Comparison of ENCODE assay signal across 8 cellular contexts in the genomic region with DNA sequence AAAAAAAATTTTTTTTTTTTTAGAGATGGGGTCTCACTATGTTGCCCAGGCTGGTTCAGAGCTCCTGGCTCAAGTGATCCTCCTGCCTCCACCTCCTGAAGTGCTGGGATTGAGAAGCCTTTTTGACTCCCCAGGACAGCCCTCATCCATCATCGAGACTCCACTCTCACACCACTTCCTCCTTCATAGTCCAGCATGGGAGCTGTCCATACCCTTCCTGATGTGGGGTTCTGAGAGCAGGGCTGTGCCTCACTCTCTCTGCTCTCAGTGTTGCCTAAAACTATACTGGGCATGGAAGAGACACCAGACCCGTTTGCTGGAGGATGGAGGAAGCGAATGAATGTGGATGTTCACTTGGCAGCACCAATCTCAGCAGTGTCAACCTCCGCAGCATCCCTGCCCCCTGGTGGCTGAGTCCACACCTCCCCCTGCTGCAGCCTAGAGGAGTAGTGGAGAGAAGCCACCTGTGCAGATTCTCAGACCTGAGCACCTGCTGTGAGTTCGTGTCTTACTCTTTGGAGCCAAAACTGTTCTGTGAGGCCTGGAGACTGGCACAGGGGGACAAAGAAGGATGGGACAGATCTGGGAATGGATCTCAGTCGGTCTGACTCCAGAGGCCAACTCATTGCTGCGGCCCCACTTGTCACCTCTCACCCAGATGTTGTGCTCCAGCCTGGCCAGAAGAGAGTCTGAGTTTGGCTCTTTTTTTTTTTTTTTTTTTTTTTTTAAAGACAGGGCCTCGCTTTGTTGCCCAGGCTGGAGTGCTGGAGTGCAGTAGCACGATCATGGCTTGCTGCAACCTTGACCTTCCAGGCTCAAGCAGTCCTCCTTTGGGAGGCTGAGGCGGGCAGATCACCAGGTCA. TPM values are rescaled to one million over a fixed set of nuclear protein-coding genes. Genes with fewer than 3 reads are reported as not detected.
DNase-seq lines count a peak whose midpoint lies in the region; ATAC-seq and TF ChIP-seq lines count a peak whose summit lies in the region.

No MANE protein-coding gene starts in this region.

- H3K27me3 ChIP-seq in Loucy (ENCODE audit: insufficient read depth, low read length, poor library complexity, severe bottlenecking), result no peaks in the 10 kb centered on the region
- no peaks in the 10 kb centered on the region for H3K27me3 ChIP-seq in right cardiac atrium (ENCODE audit: control insufficient read depth, insufficient read depth)

- POLR2A ChIA-PET in activated naive CD8-positive, alpha-beta T cell treated with anti-CD3 and anti-CD28 coated beads, Interleukin-2, amount 10 ng/mL, durations not matched to agents 7 days and 5 days (lab: Charles Lee), result no interaction called here

- peaks cover 32% of the 10 kb centered on the region for H3K4me1 ChIP-seq in Loucy (ENCODE audit: insufficient read depth, low read length, poor library complexity, severe bottlenecking)
- peaks cover 9% of the 10 kb centered on the region for H3K4me1 ChIP-seq in right cardiac atrium (ENCODE audit: control insufficient read depth, insufficient read depth, low read length)

- 45% methylated on average over 9 of the region's 10 CpGs for WGBS in right cardiac atrium

- in situ Hi-C loops in SK-MEL-5 (cut with HindIII; ENCODE audit: low pct_unique_long_range_greater_than_20kb, low sequenced_read_pairs), result no loop called here

- DNase-seq in NCI-H2081 (lab: John Stamatoyannopoulos, UW) (peak; percentile 67 to 69), NCI-H2081 treated with DMSO at 0.1 percent for 48 hours (lab: John Stamatoyannopoulos, UW) (no peak), SK-MEL-5 (ENCODE audit: low read depth, low spot score) (peak; percentile 79), right cardiac atrium (peak; percentile 84 to 92 (median 88))
- DNase-seq in activated naive CD8-positive, alpha-beta T cell treated with anti-CD3 and anti-CD28 coated beads, Interleukin-2, amount 10 ng/mL, durations not matched to agents 7 days and 5 days, result peak; percentile 80
- DNase-seq in stimulated activated CD4-positive, alpha-beta T cell treated with anti-CD3 and anti-CD28 coated beads, Interleukin-12 subunit alpha, Interleukin-12 subunit beta, amount 100 ng/mL, for 48 hours (ENCODE audit: low read depth in 2 of 3, low spot score in 1 of 3), result peak; percentile 34 to 81 (median 48)

- H3K36me3 Mint-ChIP-seq in activated naive CD8-positive, alpha-beta T cell treated with anti-CD3 and anti-CD28 coated beads, Interleukin-2, amount 10 ng/mL, durations not matched to agents 7 days and 5 days, result no peaks in the 10 kb centered on the region

- no peaks in the 10 kb centered on the region for H3F3A ChIP-seq in Loucy (ENCODE audit: low read depth)

- TF ChIP-seq CTCF in Loucy (conservative IDR thresholded peaks at IDR 0.05; ENCODE audit: low read length), result peak; percentile 91

- H3K9me3 Mint-ChIP-seq in activated naive CD8-positive, alpha-beta T cell treated with anti-CD3 and anti-CD28 coated beads, Interleukin-2, amount 10 ng/mL, durations not matched to agents 7 days and 5 days, result no peaks in the 10 kb centered on the region

- H3K4me1 Mint-ChIP-seq in activated naive CD8-positive, alpha-beta T cell treated with anti-CD3 and anti-CD28 coated beads, Interleukin-2, amount 10 ng/mL, durations not matched to agents 7 days and 5 days, result peaks cover 3% of the 10 kb centered on the region

- no peak overlapping the region for H3K27ac Mint-ChIP-seq in activated naive CD8-positive, alpha-beta T cell treated with anti-CD3 and anti-CD28 coated beads, Interleukin-2, amount 10 ng/mL, durations not matched to agents 7 days and 5 days

- no peaks in the 10 kb centered on the region for H3K79me2 ChIP-seq in Loucy (ENCODE audit: insufficient read depth, low read length)

- H3K9ac ChIP-seq in Loucy (ENCODE audit: low read depth, low read length, poor library complexity, severe bottlenecking), result no peak overlapping the region

- peak; percentile 96 for ATAC-seq in activated naive CD8-positive, alpha-beta T cell treated with anti-CD3 and anti-CD28 coated beads, Interleukin-2, amount 10 ng/mL, durations not matched to agents 7 days and 5 days (ENCODE audit: low read depth)
- ATAC-seq in right cardiac atrium (peak; percentile 75), HG02571 (IDR thresholded peaks at IDR 0.05; ENCODE audit: unreplicated experiment) (no peak)

- no peak overlapping the region for H2AFZ ChIP-seq in Loucy (ENCODE audit: low read length)

- intact Hi-C loops in right cardiac atrium (cut with DNase I), result loop anchor here in 3 of 4 donors (1.0 to 2.0 kb wide), 2 partner anchors 29 to 30 kb away; no protein-coding TSS in a partner anchor

- no peak overlapping the region for H3K27ac ChIP-seq in right cardiac atrium (ENCODE audit: low read length)

- no peaks in the 10 kb centered on the region for H3K9me2 ChIP-seq in Loucy (replicated peaks; ENCODE audit: low read depth, low read length)

- H3K4me3 ChIP-seq in Loucy (ENCODE audit: low read length, poor library complexity, severe bottlenecking) (no peak overlapping the region), right cardiac atrium (ENCODE audit: low read length) (no peak overlapping the region)

- H3K9me3 ChIP-seq in Loucy (ENCODE audit: insufficient read depth, low read depth, low read length) (no peaks in the 10 kb centered on the region), right cardiac atrium (ENCODE audit: control insufficient read depth, low read length) (no peaks in the 10 kb centered on the region)

- H3K36me3 ChIP-seq in Loucy (ENCODE audit: insufficient read depth, low read length), result no peaks in the 10 kb centered on the region

- no peak overlapping the region for H3K4me2 ChIP-seq in Loucy (ENCODE audit: low read depth, low read length, poor library complexity, severe bottlenecking)

- H3K4me3 Mint-ChIP-seq in activated naive CD8-positive, alpha-beta T cell treated with anti-CD3 and anti-CD28 coated beads, Interleukin-2, amount 10 ng/mL, durations not matched to agents 7 days and 5 days, result no peak overlapping the region

- peaks cover 26% of the 10 kb centered on the region for H3K27me3 Mint-ChIP-seq in activated naive CD8-positive, alpha-beta T cell treated with anti-CD3 and anti-CD28 coated beads, Interleukin-2, amount 10 ng/mL, durations not matched to agents 7 days and 5 days

- no peaks in the 10 kb centered on the region for H4K20me1 ChIP-seq in Loucy (ENCODE audit: insufficient read depth, low read length, poor library complexity, severe bottlenecking)

RNA-seq across cellular contexts. Expression of gene TINAGL1, which starts 17.7 kb away (rescaled TPM):
- total RNA-seq in SK-MEL-5 (2014; rRNA removed; shearing (Covaris generic)), result 0.13 TPM in 1 of 2 replicates, not detected in the other
- polyA plus RNA-seq in SK-MEL-5 (2015; cell fraction: cytosol; rRNA removed), result 0.37 and 0.65 TPM in 2 replicates
- polyA plus RNA-seq in SK-MEL-5 (2015; cell fraction: nucleus; rRNA removed), result 0.09 TPM in 1 of 2 replicates, not detected in the other
- not detected for total RNA-seq in activated naive CD8-positive, alpha-beta T cell treated with anti-CD3 and anti-CD28 coated beads, Interleukin-2, amount 10 ng/mL, durations not matched to agents 7 days and 5 days
- total RNA-seq in right cardiac atrium, result 100 to 1,000 TPM in 3 of 4 donors, 10 to 100 TPM in 1; 94.7 to 141 (median 122) TPM
- 186 TPM for polyA plus RNA-seq in right cardiac atrium

RNA-seq across cellular contexts. Expression of gene HCRTR1, which starts 23.5 kb away (rescaled TPM):
- total RNA-seq in SK-MEL-5 (2014; rRNA removed; shearing (Covaris generic)), result not detected in 2 replicates
- not detected in 2 replicates for polyA plus RNA-seq in SK-MEL-5 (2015; cell fraction: cytosol; rRNA removed)
- not detected in 2 replicates for polyA plus RNA-seq in SK-MEL-5 (2015; cell fraction: nucleus; rRNA removed)
- total RNA-seq in activated naive CD8-positive, alpha-beta T cell treated with anti-CD3 and anti-CD28 coated beads, Interleukin-2, amount 10 ng/mL, durations not matched to agents 7 days and 5 days, result not detected
- total RNA-seq in right cardiac atrium, result under 1 TPM in 2 of 4 donors, not detected in 2; 0.14 to 0.37 TPM
- 0.18 TPM for polyA plus RNA-seq in right cardiac atrium

RNA-seq across cellular contexts. Expression of gene PEF1, which starts 50.7 kb away (rescaled TPM):
- total RNA-seq in SK-MEL-5 (2014; rRNA removed; shearing (Covaris generic)), result 45.7 and 49.4 TPM in 2 replicates
- 52.4 and 65.9 TPM in 2 replicates for polyA plus RNA-seq in SK-MEL-5 (2015; cell fraction: cytosol; rRNA removed)
- 20.6 and 35.1 TPM in 2 replicates for polyA plus RNA-seq in SK-MEL-5 (2015; cell fraction: nucleus; rRNA removed)
- 10 to 100 TPM; 47.2 TPM for total RNA-seq in activated naive CD8-positive, alpha-beta T cell treated with anti-CD3 and anti-CD28 coated beads, Interleukin-2, amount 10 ng/mL, durations not matched to agents 7 days and 5 days
- total RNA-seq in right cardiac atrium, result 10 to 100 TPM; 38.6 to 46.0 (median 42.2) TPM
- 47.7 TPM for polyA plus RNA-seq in right cardiac atrium

Comparison
In these comparisons a context has a peak if more than half of its experiments do, and no peak if none do; other contexts are left out.
1. RNA of gene TINAGL1, which starts 17.7 kb away (total RNA-seq): 94.7 to 141 TPM in right cardiac atrium; 0.13 TPM in SK-MEL-5 and not detected in activated naive CD8-positive, alpha-beta T cell treated with anti-CD3 and anti-CD28 coated beads, Interleukin-2, amount 10 ng/mL, durations not matched to agents 7 days and 5 days; every median in the first group is over 10 times any median in the second.